ENCODE assay signal across 7 cellular contexts in the genomic region with DNA sequence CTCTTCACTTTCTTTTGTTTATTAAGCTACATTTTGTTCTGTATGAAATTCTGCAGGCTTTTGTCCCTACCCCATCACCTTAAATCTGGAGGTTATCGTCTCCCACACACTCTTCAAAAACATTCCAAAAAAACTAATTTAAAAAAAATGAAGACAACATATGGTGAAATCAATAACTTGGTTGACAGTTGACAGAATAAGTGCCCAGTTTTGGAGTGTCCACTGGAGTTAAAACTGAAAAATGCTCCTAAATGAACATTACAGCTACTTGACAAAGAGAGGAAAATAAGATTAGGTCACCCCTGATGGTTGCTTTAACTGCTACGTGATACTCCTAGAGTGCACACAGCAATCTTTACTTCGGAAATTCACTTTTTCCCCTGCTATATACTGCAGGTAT. TPM values are rescaled to one million over a fixed set of nuclear protein-coding genes. Genes with fewer than 3 reads are reported as not detected.
DNase-seq lines count a peak whose midpoint lies in the region; ATAC-seq, FAIRE-seq and TF ChIP-seq lines count a peak whose summit lies in the region.

No MANE protein-coding gene starts in this region.

- no peak for TF ChIP-seq CTCF in fibroblast of pulmonary artery (IDR thresholded peaks at IDR 0.05; ENCODE audit: low read length, missing control alignments)

- 16 to 27% methylated on average over 3 of the region's 3 CpGs for WGBS in GM23248 (ENCODE audit: low coverage in 1 of 2, low lambda C conversion rate in 2 of 2, missing lambda C conversion rate in 2 of 2), 2 experiments

- H3K27me3 ChIP-seq in GM23248 (replicated peaks; ENCODE audit: insufficient read depth), result no peaks in the 10 kb centered on the region
- H3K27me3 ChIP-seq in SJSA1 (replicated peaks), result no peaks in the 10 kb centered on the region
- H3K27me3 ChIP-seq in skeletal muscle tissue (ENCODE audit: control insufficient read depth in 3 of 3, insufficient read depth in 3 of 3, low read length in 3 of 3), result no peaks in the 10 kb centered on the region

- peaks cover 30% of the 10 kb centered on the region for H3K79me2 ChIP-seq in GM23248 (ENCODE audit: insufficient read depth)

- DNase-seq in GM23248, result peak; percentile 48
- DNase-seq in SJSA1 (ENCODE audit: low read depth in 1 of 2, low spot score in 2 of 2), result peak in 1 of 2 experiments; percentile 46
- no peak for DNase-seq in fibroblast of pulmonary artery (ENCODE audit: low read depth)
- no peak for DNase-seq in ureter (ENCODE audit: low spot score)
- no peak for DNase-seq in RCC 7860 (ENCODE audit: low spot score)

- FAIRE-seq in RCC 7860 (lab: Jason Lieb, UNC), result no peak

- H3K9ac ChIP-seq in GM23248 (peak overlapping the region; percentile 99), skeletal muscle tissue (ENCODE audit: low read depth in 1 of 3, low read length in 3 of 3) (peak overlapping the region; percentile 48 to 94 (median 79))

- no peaks in the 10 kb centered on the region for H3K9me2 ChIP-seq in GM23248 (ENCODE audit: insufficient read depth)

- no peaks in the 10 kb centered on the region for H4K20me1 ChIP-seq in GM23248 (ENCODE audit: insufficient read depth)

- H3K9me3 ChIP-seq in GM23248 (ENCODE audit: low read depth) (no peaks in the 10 kb centered on the region), SJSA1 (replicated peaks) (no peaks in the 10 kb centered on the region), skeletal muscle tissue (ENCODE audit: control insufficient read depth in 3 of 3, low read length in 3 of 3) (no peaks in the 10 kb centered on the region)

- in situ Hi-C loops in GM23248 (cut with MboI), result no loop called here

- ATAC-seq in GM21423 (IDR thresholded peaks at IDR 0.05; ENCODE audit: unreplicated experiment), result no peak

- H3F3A ChIP-seq in GM23248 (ENCODE audit: insufficient read depth), result peaks cover 24% of the 10 kb centered on the region

- H3K4me2 ChIP-seq in GM23248 (ENCODE audit: unreplicated experiment), result peak overlapping the region; percentile 79

- no peaks in the 10 kb centered on the region for H3K36me3 ChIP-seq in GM23248 (ENCODE audit: low read depth)
- H3K36me3 ChIP-seq in SJSA1, result peaks cover 2% of the 10 kb centered on the region; the same call in 1 of the 2 replicates
- no peaks in the 10 kb centered on the region for H3K36me3 ChIP-seq in skeletal muscle tissue (ENCODE audit: control insufficient read depth in 3 of 3, insufficient read depth in 3 of 3, low read length in 3 of 3)

- peak overlapping the region; percentile 60 for H3K27ac ChIP-seq in GM23248
- peak overlapping the region; percentile 57 for H3K27ac ChIP-seq in SJSA1
- no peak overlapping the region for H3K27ac ChIP-seq in skeletal muscle tissue (ENCODE audit: low read depth, low read length)

- peak overlapping the region; percentile 85 for H2AFZ ChIP-seq in GM23248

- H3K4me3 ChIP-seq in GM23248, result peak overlapping the region; percentile 97
- peak overlapping the region; percentile 60 for H3K4me3 ChIP-seq in SJSA1
- H3K4me3 ChIP-seq in fibroblast of pulmonary artery (replicated peaks; ENCODE audit: low read depth, low read length), result peak overlapping the region; percentile 92
- peak overlapping the region in 2 of 3 donors; percentile 93 to 98 for H3K4me3 ChIP-seq in skeletal muscle tissue (ENCODE audit: low read length in 3 of 3)

- H3K4me1 ChIP-seq in GM23248 (ENCODE audit: insufficient read depth) (peaks cover 24% of the 10 kb centered on the region), SJSA1 (replicated peaks) (peaks cover 43% of the 10 kb centered on the region), skeletal muscle tissue (ENCODE audit: control insufficient read depth in 3 of 3, insufficient read depth in 3 of 3, low read length in 3 of 3) (peaks cover 12 to 15% (median 13%) of the 10 kb centered on the region in 3 donors)

RNA-seq across cellular contexts. Expression of gene ZNF827, which starts 0.6 kb away (rescaled TPM):
- 10.1 and 16.8 TPM in 2 replicates for total RNA-seq in GM23248 (2014; rRNA removed; shearing (Covaris generic))
- polyA plus RNA-seq in GM23248 (2016; fragmentation: Nextera tagmentation; extraction: Ambion mirVana), result 4.6 and 5.0 TPM in 2 replicates
- 4.3 and 9.2 TPM in 2 replicates for total RNA-seq in SJSA1 (2014; rRNA removed; shearing (Covaris generic))
- total RNA-seq in skeletal muscle tissue (9.4 TPM), ureter (59.4 TPM)
